24 cellular contexts compared by ENCODE assay signal in genomic region chr3:14331273-14331672, GRCh38.
"Had no signal": no experiment of that assay in that cellular context is flagged by ENCODE, and none has a peak within 500 bp of the region (broad histone marks: within the 10 kb centered on the region; RNA-seq: fewer than 3 reads in every experiment).

No MANE protein-coding gene starts in this region.

- H3K27ac ChIP-seq: breast epithelium, left ventricle myocardium inferior, ovary, psoas muscle, testis, upper lobe of left lung, vagina had no signal

- ATAC-seq: psoas muscle, T-helper 17 cell had no signal

- H3K9me3 ChIP-seq: breast epithelium, left ventricle myocardium inferior, ovary, psoas muscle, testis, upper lobe of left lung, vagina had no signal

- H3K27me3 ChIP-seq: breast epithelium, ovary, testis, upper lobe of left lung, vagina had no signal

- H3K4me1 ChIP-seq: left ventricle myocardium inferior, testis, upper lobe of left lung, vagina had no signal

- FAIRE-seq: astrocyte, islet of Langerhans had no signal

- H3K4me3 ChIP-seq: breast epithelium, left ventricle myocardium inferior, ovary, psoas muscle, testis, upper lobe of left lung, vagina had no signal

- DNase-seq: activated CD4-positive, alpha-beta memory T cell treated with anti-CD3 and anti-CD28 coated beads for 36 hours; activated CD4-positive, alpha-beta T cell treated with anti-CD3 and anti-CD28 coated beads, Interleukin-2, amount 10 ng/mL, durations not matched to agents 24 days and 14 days; activated CD4-positive, CD25-positive, alpha-beta regulatory T cell treated with anti-CD3 and anti-CD28 coated beads, Interleukin-2, amount 50 U/mL, for 72 hours; activated CD8-positive, alpha-beta memory T cell treated with anti-CD3 and anti-CD28 coated beads, Interleukin-2, amount 50 U/mL, for 48 hours; activated gamma-delta T cell; activated naive CD4-positive, alpha-beta T cell treated with anti-CD3 and anti-CD28 coated beads, Interleukin-2, amount 10 ng/mL, durations not matched to agents 7 days and 5 days; activated naive CD8-positive, alpha-beta T cell treated with anti-CD3 and anti-CD28 coated beads, Interleukin-2, amount 10 ng/mL, durations not matched to agents 7 days and 5 days; activated T-cell treated with anti-CD3 and anti-CD28 coated beads, Interleukin-2, amount 50 U/mL, for 24 hours; amniotic stem cell; central memory CD4-positive, alpha-beta T cell; left ventricle myocardium inferior; naive B cell; nephron progenitor cell; ovary; psoas muscle; stimulated activated naive CD4-positive, alpha-beta T cell; T-helper 17 cell; T1000; testis; upper lobe of left lung had no signal

- H3K36me3 ChIP-seq: breast epithelium, left ventricle myocardium inferior, ovary, upper lobe of left lung, vagina had no signal
